Comparison of ENCODE assay signal across 18 cellular contexts in genomic region chr5:95078868-95079267, GRCh38.
"Had no signal": no experiment of that assay in that cellular context is flagged by ENCODE, and none has a peak within 500 bp of the region (broad histone marks: within the 10 kb centered on the region; RNA-seq: fewer than 3 reads in every experiment).

No MANE protein-coding gene starts in this region.

- H3K4me1 ChIP-seq: right lobe of liver had no signal

- H3K27ac Mint-ChIP-seq: activated CD4-positive, alpha-beta memory T cell treated with anti-CD3 and anti-CD28 coated beads, Interleukin-2, amount 10 ng/mL, durations not matched to agents 7 days and 5 days; activated CD4-positive, alpha-beta T cell treated with anti-CD3 and anti-CD28 coated beads for 36 hours; activated naive CD8-positive, alpha-beta T cell; naive thymus-derived CD4-positive, alpha-beta T cell; T-cell had no signal

- FAIRE-seq: endometrium had no signal

- H3K36me3 ChIP-seq: heart right ventricle, right lobe of liver, upper lobe of left lung had no signal

- H3K36me3 Mint-ChIP-seq: activated naive CD8-positive, alpha-beta T cell; naive thymus-derived CD4-positive, alpha-beta T cell; T-cell had no signal

- H3K27me3 ChIP-seq: heart right ventricle, right lobe of liver, upper lobe of left lung had no signal

- H3K4me3 Mint-ChIP-seq: activated CD4-positive, alpha-beta memory T cell treated with anti-CD3 and anti-CD28 coated beads, Interleukin-2, amount 10 ng/mL, durations not matched to agents 7 days and 5 days; activated CD4-positive, alpha-beta T cell treated with anti-CD3 and anti-CD28 coated beads for 36 hours; activated naive CD8-positive, alpha-beta T cell; naive thymus-derived CD4-positive, alpha-beta T cell; T-cell had no signal

- H3K27ac ChIP-seq: right lobe of liver, upper lobe of left lung, VCaP had no signal

- DNase-seq: activated CD4-positive, alpha-beta memory T cell treated with anti-CD3 and anti-CD28 coated beads, Interleukin-2, amount 10 ng/mL, durations not matched to agents 7 days and 5 days; activated CD4-positive, alpha-beta T cell treated with anti-CD3 and anti-CD28 coated beads for 36 hours; activated gamma-delta T cell; activated T-cell treated with anti-CD3 and anti-CD28 coated beads, Interleukin-2, amount 50 U/mL, for 48 hours; foreskin melanocyte; heart right ventricle; islet precursor cell; left ventricle myocardium superior; naive thymus-derived CD4-positive, alpha-beta T cell; nucleus accumbens; right lobe of liver; stimulated activated CD4-positive, alpha-beta T cell treated with anti-CD3 and anti-CD28 coated beads, Interleukin-2, amount 100 ng/mL, for 24 hours; stimulated activated naive CD4-positive, alpha-beta T cell; T-cell; upper lobe of left lung had no signal

- H3K9me3 Mint-ChIP-seq: activated CD4-positive, alpha-beta memory T cell treated with anti-CD3 and anti-CD28 coated beads, Interleukin-2, amount 10 ng/mL, durations not matched to agents 7 days and 5 days; naive thymus-derived CD4-positive, alpha-beta T cell; T-cell had no signal

- H3K27me3 Mint-ChIP-seq: T-cell had no signal

- ATAC-seq: activated CD4-positive, alpha-beta T cell treated with anti-CD3 and anti-CD28 coated beads for 36 hours; heart right ventricle; left ventricle myocardium superior; naive thymus-derived CD4-positive, alpha-beta T cell; right lobe of liver; T-cell had no signal

- H3K4me3 ChIP-seq: right lobe of liver had no signal

- H3K9me3 ChIP-seq: heart right ventricle, right lobe of liver, upper lobe of left lung had no signal
